ENCODE assay signal across 9 cellular contexts in the genomic region with DNA sequence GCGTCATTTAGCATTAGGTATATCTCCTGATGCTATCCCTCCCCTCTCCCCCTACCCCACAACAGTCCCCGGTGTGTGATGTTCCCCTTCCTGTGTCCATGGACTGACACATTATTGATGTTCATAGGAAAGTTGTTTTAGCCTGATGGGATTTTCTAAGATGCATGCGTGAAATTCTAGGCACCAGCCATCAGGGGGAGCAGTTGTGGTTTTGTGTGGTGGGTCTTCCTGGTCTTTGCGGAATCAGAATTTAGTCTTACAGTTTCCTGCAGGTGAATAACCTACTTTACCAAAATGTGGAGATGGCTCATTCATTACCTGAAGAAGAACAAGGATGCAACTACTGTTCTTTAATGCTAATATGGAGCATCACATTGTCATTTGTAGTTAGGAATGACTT.
DNase-seq lines count a peak whose midpoint lies in the region; ATAC-seq and TF ChIP-seq lines count a peak whose summit lies in the region.
"Had no signal": no experiment of that assay in that cellular context is flagged by ENCODE, and none has a peak within 500 bp of the region (broad histone marks: within the 10 kb centered on the region; RNA-seq: fewer than 3 reads in every experiment).

No MANE protein-coding gene starts in this region.

- no peaks in the 10 kb centered on the region for H3K36me3 Mint-ChIP-seq in natural killer cell treated with Interleukin-12 subunit alpha and Interleukin-12 subunit beta and Interleukin-15 and Interleukin-18, amount 100 ng/mL, for 72 hours

- peaks cover 0 to 18% (median 0%) of the 10 kb centered on the region in 4 donors for H3K4me1 ChIP-seq in Peyer's patch
- H3K4me1 ChIP-seq: BLaER1 had no signal

- no peaks in the 10 kb centered on the region for H3K9me3 ChIP-seq in Peyer's patch
- H3K9me3 ChIP-seq: BLaER1 had no signal

- no peaks in the 10 kb centered on the region for H3K27me3 ChIP-seq in Peyer's patch
- H3K27me3 ChIP-seq: BLaER1 had no signal

- H3K4me1 Mint-ChIP-seq in natural killer cell treated with Interleukin-12 subunit alpha and Interleukin-12 subunit beta and Interleukin-15 and Interleukin-18, amount 100 ng/mL, for 72 hours (ENCODE audit: low read depth in 2 of 2) = peaks cover 0 to 4% of the 10 kb centered on the region in 2 donors

- DNase-seq in NCI-H1105 treated with DMSO at 0.1 percent for 48 hours (lab: John Stamatoyannopoulos, UW) = peak; percentile 6
- DNase-seq in NCI-H1105 (lab: John Stamatoyannopoulos, UW) = no peak
- peak; percentile 67 for DNase-seq in H4 (ENCODE audit: low spot score)
- peak in 1 of 3 donors; percentile 49 for DNase-seq in Peyer's patch
- no peak for DNase-seq in coronary artery (ENCODE audit: low spot score)
- DNase-seq in natural killer cell treated with Interleukin-12 subunit alpha and Interleukin-12 subunit beta and Interleukin-15 and Interleukin-18, amount 100 ng/mL, for 72 hours (ENCODE audit: low spot score) = peak; percentile 67
- DNase-seq in amniotic stem cell (lab: John Stamatoyannopoulos, UW) = no peak

- H3K27ac ChIP-seq in Peyer's patch (no peak overlapping the region), coronary artery (no peak overlapping the region)
- H3K27ac ChIP-seq: BLaER1 had no signal

- no peak for TF ChIP-seq POLR2A in Peyer's patch (IDR thresholded peaks at IDR 0.05)

- H3K4me3 ChIP-seq in Peyer's patch (no peak overlapping the region), coronary artery (no peak overlapping the region)
- H3K4me3 ChIP-seq: BLaER1 had no signal

- H3K27ac Mint-ChIP-seq in natural killer cell treated with Interleukin-12 subunit alpha and Interleukin-12 subunit beta and Interleukin-15 and Interleukin-18, amount 100 ng/mL, for 72 hours = no peak overlapping the region

- H3K4me3 Mint-ChIP-seq in natural killer cell treated with Interleukin-12 subunit alpha and Interleukin-12 subunit beta and Interleukin-15 and Interleukin-18, amount 100 ng/mL, for 72 hours = no peak overlapping the region

- H3K36me3 ChIP-seq in Peyer's patch = no peaks in the 10 kb centered on the region
- H3K36me3 ChIP-seq: BLaER1 had no signal

- H3K27me3 Mint-ChIP-seq in natural killer cell treated with Interleukin-12 subunit alpha and Interleukin-12 subunit beta and Interleukin-15 and Interleukin-18, amount 100 ng/mL, for 72 hours = peaks cover 28 to 35% of the 10 kb centered on the region in 2 donors

- H3K9me3 Mint-ChIP-seq in natural killer cell treated with Interleukin-12 subunit alpha and Interleukin-12 subunit beta and Interleukin-15 and Interleukin-18, amount 100 ng/mL, for 72 hours = no peaks in the 10 kb centered on the region

- ATAC-seq in natural killer cell treated with Interleukin-12 subunit alpha and Interleukin-12 subunit beta and Interleukin-15 and Interleukin-18, amount 100 ng/mL, for 72 hours = no peak
- no peak for ATAC-seq in HG02571 (IDR thresholded peaks at IDR 0.05; ENCODE audit: unreplicated experiment)

- peak in 4 of 6 experiments; percentile 30 to 64 (median 60) for TF ChIP-seq CTCF in Peyer's patch (IDR thresholded peaks at IDR 0.05)
- peak; percentile 10 for TF ChIP-seq CTCF in coronary artery (IDR thresholded peaks at IDR 0.05)

Comparison
In these comparisons a context has a peak if more than half of its experiments do, and no peak if none do; other contexts are left out.
1. DNase-seq: peak in NCI-H1105 treated with DMSO at 0.1 percent for 48 hours (single experiment), H4 (single experiment) and natural killer cell treated with Interleukin-12 subunit alpha and Interleukin-12 subunit beta and Interleukin-15 and Interleukin-18, amount 100 ng/mL, for 72 hours (single experiment); none in NCI-H1105 (single experiment), coronary artery (single experiment) and amniotic stem cell (single experiment).